ENCODE assay signal across 1 cellular context in the genomic region with DNA sequence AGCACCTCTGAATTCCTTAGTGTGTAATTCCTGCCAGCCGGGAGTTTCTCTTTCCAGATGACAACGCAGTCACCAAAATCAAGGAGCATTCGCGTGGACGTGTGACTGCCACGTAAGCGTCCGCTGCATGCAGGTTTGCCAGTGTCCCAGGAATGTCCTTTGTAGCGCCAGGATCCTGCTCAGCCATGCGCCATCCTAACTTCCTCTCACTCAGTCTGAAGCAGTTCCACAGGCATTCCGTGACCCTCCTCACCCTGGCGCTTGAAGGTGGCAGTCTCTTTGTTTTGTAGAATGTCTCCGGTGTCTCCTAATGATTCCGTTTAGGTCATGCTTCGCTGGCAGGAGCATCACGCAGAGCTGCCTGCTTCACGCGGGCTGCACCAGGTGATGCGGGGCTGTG.
TF ChIP-seq lines count a peak whose summit lies in the region.

No MANE protein-coding gene starts in this region.

TF ChIP-seq in IMR-90, 13 proteins besides CTCF, POLR2A, EP300 and RAD21 (continued from another document):
- TF ChIP-seq, protein P1, sequence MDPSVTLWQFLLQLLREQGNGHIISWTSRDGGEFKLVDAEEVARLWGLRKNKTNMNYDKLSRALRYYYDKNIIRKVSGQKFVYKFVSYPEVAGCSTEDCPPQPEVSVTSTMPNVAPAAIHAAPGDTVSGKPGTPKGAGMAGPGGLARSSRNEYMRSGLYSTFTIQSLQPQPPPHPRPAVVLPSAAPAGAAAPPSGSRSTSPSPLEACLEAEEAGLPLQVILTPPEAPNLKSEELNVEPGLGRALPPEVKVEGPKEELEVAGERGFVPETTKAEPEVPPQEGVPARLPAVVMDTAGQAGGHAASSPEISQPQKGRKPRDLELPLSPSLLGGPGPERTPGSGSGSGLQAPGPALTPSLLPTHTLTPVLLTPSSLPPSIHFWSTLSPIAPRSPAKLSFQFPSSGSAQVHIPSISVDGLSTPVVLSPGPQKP (IDR thresholded peaks at IDR 0.05; ENCODE audit: borderline replicate concordance, low read depth, low read length) = no peak
